Comparison of ENCODE assay signal across 1 cellular context in the genomic region with DNA sequence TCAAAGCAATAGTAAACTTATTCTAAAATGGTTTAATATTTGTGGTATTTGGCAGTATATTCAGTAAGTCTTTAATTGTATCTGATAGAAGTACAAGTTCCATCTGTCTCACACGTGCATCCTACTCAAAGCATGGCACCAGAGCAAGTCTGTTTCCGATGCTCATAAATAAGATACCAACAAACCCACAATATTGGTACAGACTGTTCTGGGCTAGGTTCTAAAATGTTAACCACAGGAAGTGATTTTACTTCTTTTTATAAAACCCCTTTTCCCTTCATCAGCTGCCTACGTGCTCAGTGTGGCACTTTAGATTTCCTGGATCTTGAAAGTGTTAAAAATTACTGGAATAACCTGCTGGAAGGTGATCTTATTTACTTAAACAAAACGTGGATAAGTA.
TF ChIP-seq lines count a peak whose summit lies in the region.

No MANE protein-coding gene starts in this region.

TF ChIP-seq in SK-N-SH, 30 proteins besides CTCF, POLR2A, EP300 and RAD21 (continued from another document):
- TF ChIP-seq, protein P1, sequence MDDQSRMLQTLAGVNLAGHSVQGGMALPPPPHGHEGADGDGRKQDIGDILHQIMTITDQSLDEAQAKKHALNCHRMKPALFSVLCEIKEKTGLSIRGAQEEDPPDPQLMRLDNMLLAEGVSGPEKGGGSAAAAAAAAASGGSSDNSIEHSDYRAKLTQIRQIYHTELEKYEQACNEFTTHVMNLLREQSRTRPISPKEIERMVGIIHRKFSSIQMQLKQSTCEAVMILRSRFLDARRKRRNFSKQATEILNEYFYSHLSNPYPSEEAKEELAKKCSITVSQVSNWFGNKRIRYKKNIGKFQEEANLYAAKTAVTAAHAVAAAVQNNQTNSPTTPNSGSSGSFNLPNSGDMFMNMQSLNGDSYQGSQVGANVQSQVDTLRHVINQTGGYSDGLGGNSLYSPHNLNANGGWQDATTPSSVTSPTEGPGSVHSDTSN (IDR thresholded peaks at IDR 0.05), result no peak
- no peak for TF ChIP-seq TEAD4 (IDR thresholded peaks at IDR 0.05; ENCODE audit: borderline replicate concordance, insufficient read depth)
- TF ChIP-seq RCOR1 (IDR thresholded peaks at IDR 0.05; ENCODE audit: low read length), result no peak
- no peak for TF ChIP-seq FOSL2 (IDR thresholded peaks at IDR 0.05; ENCODE audit: borderline replicate concordance, low read depth)
- TF ChIP-seq, protein P2, sequence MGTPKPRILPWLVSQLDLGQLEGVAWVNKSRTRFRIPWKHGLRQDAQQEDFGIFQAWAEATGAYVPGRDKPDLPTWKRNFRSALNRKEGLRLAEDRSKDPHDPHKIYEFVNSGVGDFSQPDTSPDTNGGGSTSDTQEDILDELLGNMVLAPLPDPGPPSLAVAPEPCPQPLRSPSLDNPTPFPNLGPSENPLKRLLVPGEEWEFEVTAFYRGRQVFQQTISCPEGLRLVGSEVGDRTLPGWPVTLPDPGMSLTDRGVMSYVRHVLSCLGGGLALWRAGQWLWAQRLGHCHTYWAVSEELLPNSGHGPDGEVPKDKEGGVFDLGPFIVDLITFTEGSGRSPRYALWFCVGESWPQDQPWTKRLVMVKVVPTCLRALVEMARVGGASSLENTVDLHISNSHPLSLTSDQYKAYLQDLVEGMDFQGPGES (IDR thresholded peaks at IDR 0.05; ENCODE audit: low read depth, low read length), result no peak
- TF ChIP-seq RFX5 (IDR thresholded peaks at IDR 0.05; ENCODE audit: low read length), result no peak
- no peak for TF ChIP-seq CHD2 (IDR thresholded peaks at IDR 0.05; ENCODE audit: low read length, partially characterized antibody)
- no peak for TF ChIP-seq JUND (IDR thresholded peaks at IDR 0.05)
- TF ChIP-seq MXI1 (IDR thresholded peaks at IDR 0.05; ENCODE audit: low read depth, low read length), result no peak
- TF ChIP-seq, protein P3, sequence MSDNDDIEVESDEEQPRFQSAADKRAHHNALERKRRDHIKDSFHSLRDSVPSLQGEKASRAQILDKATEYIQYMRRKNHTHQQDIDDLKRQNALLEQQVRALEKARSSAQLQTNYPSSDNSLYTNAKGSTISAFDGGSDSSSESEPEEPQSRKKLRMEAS (IDR thresholded peaks at IDR 0.05; ENCODE audit: low read depth), result no peak
- TF ChIP-seq RXRA (IDR thresholded peaks at IDR 0.05; ENCODE audit: borderline replicate concordance, low read depth), result no peak
TF ChIP-seq in SK-N-SH: peak in this region for 0.
